ENCODE assay signal across 1 cellular context in the genomic region with DNA sequence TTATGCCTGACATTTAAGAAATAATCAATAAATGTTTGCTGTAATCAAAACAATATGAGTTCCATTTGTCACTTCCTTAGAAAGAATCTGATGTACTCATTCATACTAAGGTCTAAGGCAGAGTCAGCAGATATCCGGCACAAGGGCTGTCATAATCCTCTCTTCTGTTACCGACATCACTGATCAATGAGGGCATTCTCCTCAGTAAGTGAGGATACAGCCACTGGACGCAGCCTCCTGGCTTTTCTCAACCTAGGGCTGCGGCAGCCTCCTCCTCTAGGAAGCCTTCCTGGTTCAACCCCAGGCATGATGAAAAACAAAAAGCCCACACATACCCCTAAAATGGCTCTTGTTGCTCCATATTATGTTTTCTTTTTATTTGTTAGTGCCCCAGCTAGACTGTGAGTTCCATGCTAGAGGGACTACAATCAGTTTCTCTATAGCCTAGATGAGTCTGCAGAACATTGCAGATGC.
TF ChIP-seq lines count a peak whose summit lies in the region.

No MANE protein-coding gene starts in this region.

TF ChIP-seq in K562, 482 proteins besides CTCF, POLR2A, EP300 and RAD21 (continued from another document):
- TF ChIP-seq NR2C2 (CRISPR knock-in tag; IDR thresholded peaks at IDR 0.05), result no peak
- 0 out of 2 replicates have a peak, but pooled peaks have one; percentile 6 for TF ChIP-seq NR2C2 (tag; IDR thresholded peaks at IDR 0.05)
- TF ChIP-seq ZFP36 (IDR thresholded peaks at IDR 0.05; ENCODE audit: low read depth, low read length, partially characterized antibody), result peak; percentile 95
- TF ChIP-seq C11orf30 (IDR thresholded peaks at IDR 0.05; ENCODE audit: low read depth), result peak; percentile 21; the same call in 1 of the 2 replicates
- TF ChIP-seq RBM25 (IDR thresholded peaks at IDR 0.05; ENCODE audit: low read depth, low read length, severe bottlenecking), result peak; percentile 46
- no peak for TF ChIP-seq SAFB2 (IDR thresholded peaks at IDR 0.05; ENCODE audit: borderline replicate concordance, low read depth, low read length, severe bottlenecking)
TF ChIP-seq in K562: peak in this region for 7.
